ENCODE assay signal across 8 cellular contexts in genomic region chr3:186097663-186098451, GRCh38. TPM values are rescaled to one million over a fixed set of nuclear protein-coding genes. Genes with fewer than 3 reads are reported as not detected.
DNase-seq lines count a peak whose midpoint lies in the region; ATAC-seq and TF ChIP-seq lines count a peak whose summit lies in the region.

No MANE protein-coding gene starts in this region.

- no peaks in the 10 kb centered on the region for H3K36me3 Mint-ChIP-seq in activated naive CD4-positive, alpha-beta T cell treated with anti-CD3 and anti-CD28 coated beads for 36 hours (ENCODE audit: low read depth)
- peaks cover 5% of the 10 kb centered on the region for H3K36me3 Mint-ChIP-seq in dendritic cell treated with granulocyte-macrophage colony-stimulating factor and Interleukin-4, amounts not matched to agents 40 ng/mL and 50 ng/mL, for 4 days (ENCODE audit: low read depth)

- H3K27ac Mint-ChIP-seq in activated naive CD4-positive, alpha-beta T cell treated with anti-CD3 and anti-CD28 coated beads for 36 hours = no peak overlapping the region
- H3K27ac Mint-ChIP-seq in dendritic cell treated with granulocyte-macrophage colony-stimulating factor and Interleukin-4, amounts not matched to agents 40 ng/mL and 50 ng/mL, for 4 days = peak overlapping the region; percentile 100

- peaks cover 9% of the 10 kb centered on the region for H3K4me1 Mint-ChIP-seq in activated naive CD4-positive, alpha-beta T cell treated with anti-CD3 and anti-CD28 coated beads for 36 hours (ENCODE audit: low read depth)
- H3K4me1 Mint-ChIP-seq in dendritic cell treated with granulocyte-macrophage colony-stimulating factor and Interleukin-4, amounts not matched to agents 40 ng/mL and 50 ng/mL, for 4 days (ENCODE audit: low read depth) = peaks cover 61% of the 10 kb centered on the region

- no peaks in the 10 kb centered on the region for H3K9me3 ChIP-seq in spleen

- peak overlapping the region in 7 of 8 donors; percentile 11 to 39 (median 20) for H3K4me3 ChIP-seq in spleen

- TF ChIP-seq CTCF in spleen (IDR thresholded peaks at IDR 0.05 in 8 of 11, conservative IDR thresholded peaks at IDR 0.05 in 3 of 11) = no peak

- peak overlapping the region; percentile 26 for H3K4me3 Mint-ChIP-seq in activated naive CD4-positive, alpha-beta T cell treated with anti-CD3 and anti-CD28 coated beads for 36 hours
- peak overlapping the region; percentile 61 for H3K4me3 Mint-ChIP-seq in dendritic cell treated with granulocyte-macrophage colony-stimulating factor and Interleukin-4, amounts not matched to agents 40 ng/mL and 50 ng/mL, for 4 days

- no peak for TF ChIP-seq POLR2A in spleen (IDR thresholded peaks at IDR 0.05)
- no peak for TF ChIP-seq POLR2A in GM18505 (IDR thresholded peaks at IDR 0.05; ENCODE audit: borderline replicate concordance, extremely low read depth, insufficient read depth, insufficient read length)

- H3K36me3 ChIP-seq in spleen = no peaks in the 10 kb centered on the region

- H3K9me3 Mint-ChIP-seq in activated naive CD4-positive, alpha-beta T cell treated with anti-CD3 and anti-CD28 coated beads for 36 hours = no peaks in the 10 kb centered on the region
- H3K9me3 Mint-ChIP-seq in dendritic cell treated with granulocyte-macrophage colony-stimulating factor and Interleukin-4, amounts not matched to agents 40 ng/mL and 50 ng/mL, for 4 days = no peaks in the 10 kb centered on the region

- DNase-seq in activated naive CD4-positive, alpha-beta T cell treated with anti-CD3 and anti-CD28 coated beads for 36 hours = peak; percentile 17
- no peak for DNase-seq in activated naive CD4-positive, alpha-beta T cell treated with Interleukin-2 at 50 U/mL for 16 hours
- DNase-seq in NCI-H748 (lab: John Stamatoyannopoulos, UW; ENCODE audit: unreplicated experiment) (peak; percentile 86), kidney tubule cell (ENCODE audit: low spot score) (peak; percentile 93), spleen (no peak)

- intact Hi-C loops in activated naive CD4-positive, alpha-beta T cell treated with anti-CD3 and anti-CD28 coated beads for 36 hours (cut with micrococcal nuclease) = no loop called here
- intact Hi-C loops in dendritic cell treated with granulocyte-macrophage colony-stimulating factor and Interleukin-4, amounts not matched to agents 40 ng/mL and 50 ng/mL, for 4 days (cut with micrococcal nuclease) = loop anchor here (10.0 kb wide), 2 partner anchors 477 to 677 kb away; partner anchors contain the start of gene DNAJB11
- intact Hi-C loops in spleen (cut with DNase I; ENCODE audit: low total_unique reads) = no loop called here

- peak overlapping the region in 4 of 8 donors; percentile 9 to 52 (median 22) for H3K27ac ChIP-seq in spleen

- peaks cover 6 to 43% (median 17%) of the 10 kb centered on the region in 6 donors for H3K4me1 ChIP-seq in spleen

- peaks cover 0 to 43% (median 6%) of the 10 kb centered on the region in 7 donors for H3K27me3 ChIP-seq in spleen (replicated peaks in 1 of 7)

- CTCF ChIA-PET in activated naive CD4-positive, alpha-beta T cell treated with anti-CD3 and anti-CD28 coated beads for 36 hours (lab: Charles Lee) = interaction anchor here (0.6 to 1.4 kb wide), 2 partner anchors 121 to 443 kb away, joined by 3 to 4 read pairs; no protein-coding TSS in a partner anchor

- H3K27me3 Mint-ChIP-seq in activated naive CD4-positive, alpha-beta T cell treated with anti-CD3 and anti-CD28 coated beads for 36 hours (ENCODE audit: low read depth) = peaks cover 66% of the 10 kb centered on the region
- peaks cover 31% of the 10 kb centered on the region for H3K27me3 Mint-ChIP-seq in dendritic cell treated with granulocyte-macrophage colony-stimulating factor and Interleukin-4, amounts not matched to agents 40 ng/mL and 50 ng/mL, for 4 days

- ATAC-seq in GM18505 (IDR thresholded peaks at IDR 0.05; ENCODE audit: unreplicated experiment) (no peak), GM19455 (IDR thresholded peaks at IDR 0.05; ENCODE audit: unreplicated experiment) (no peak)

- 6 to 8% (median 8%) methylated on average over 16 of the region's 16 CpGs for WGBS in spleen, 5 donors

RNA-seq across cellular contexts. Expression of gene ETV5, which starts 11.0 kb away (rescaled TPM):
- total RNA-seq in activated naive CD4-positive, alpha-beta T cell treated with anti-CD3 and anti-CD28 coated beads for 36 hours = 1 to 10 TPM; 1.1 to 1.5 TPM
- 10 to 100 TPM; 19.3 to 65.5 (median 34.6) TPM for total RNA-seq in spleen
- 1 to 10 TPM; 5.2 to 8.9 (median 6.3) TPM for polyA plus RNA-seq in spleen

Comparison
In these comparisons a context has a peak if more than half of its experiments do, and no peak if none do; other contexts are left out.
1. DNase-seq: peak in activated naive CD4-positive, alpha-beta T cell treated with anti-CD3 and anti-CD28 coated beads for 36 hours (single experiment), NCI-H748 (single experiment) and kidney tubule cell (single experiment); none in activated naive CD4-positive, alpha-beta T cell treated with Interleukin-2 at 50 U/mL for 16 hours (single experiment) and spleen (single experiment).
2. RNA of gene ETV5, which starts 11.0 kb away (total RNA-seq): 19.3 to 65.5 TPM in spleen; 1.1 to 1.5 TPM in activated naive CD4-positive, alpha-beta T cell treated with anti-CD3 and anti-CD28 coated beads for 36 hours; every median in the first group is over 4 times any median in the second.